In the genomic region with DNA sequence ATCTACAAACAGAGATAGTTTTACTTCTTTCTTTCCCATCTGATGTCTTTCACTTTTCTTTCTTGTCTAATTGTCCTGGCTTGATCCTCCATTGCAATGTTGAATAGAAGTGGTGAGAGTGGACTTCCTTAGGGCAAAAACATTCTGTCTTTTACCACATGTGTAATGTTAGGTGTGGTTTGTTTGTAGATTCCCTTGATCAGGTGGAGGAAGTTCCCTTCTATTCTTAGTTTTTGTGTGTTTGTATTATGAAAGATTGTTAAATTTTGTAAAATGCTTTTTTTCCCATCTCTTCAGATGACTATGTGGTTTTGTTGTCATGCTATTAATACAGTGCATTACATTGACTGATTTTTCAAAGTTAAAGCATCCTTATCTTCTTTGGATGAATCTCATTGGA, we compare ENCODE assay signal across 19 cellular contexts. TPM values are rescaled to one million over a fixed set of nuclear protein-coding genes. Genes with fewer than 3 reads are reported as not detected.
DNase-seq lines count a peak whose midpoint lies in the region; ATAC-seq and TF ChIP-seq lines count a peak whose summit lies in the region.
"Had no signal": no experiment of that assay in that cellular context is flagged by ENCODE, and none has a peak within 500 bp of the region (broad histone marks: within the 10 kb centered on the region; RNA-seq: fewer than 3 reads in every experiment).

No MANE protein-coding gene starts in this region.

- no peaks in the 10 kb centered on the region for H3K36me3 Mint-ChIP-seq in activated CD4-positive, alpha-beta T cell treated with anti-CD3 and anti-CD28 coated beads for 36 hours (ENCODE audit: low read depth)
- no peaks in the 10 kb centered on the region for H3K36me3 Mint-ChIP-seq in natural killer cell treated with Interleukin-12 subunit alpha and Interleukin-12 subunit beta and Interleukin-15 and Interleukin-18, amount 100 ng/mL, for 72 hours
- H3K36me3 Mint-ChIP-seq in natural killer cell = no peaks in the 10 kb centered on the region
- peaks cover 1% of the 10 kb centered on the region for H3K36me3 Mint-ChIP-seq in activated naive CD8-positive, alpha-beta T cell treated with anti-CD3 and anti-CD28 coated beads for 36 hours
- H3K36me3 Mint-ChIP-seq: CD8-positive, alpha-beta memory T cell had no signal

- DNase-seq in activated CD4-positive, alpha-beta T cell treated with anti-CD3 and anti-CD28 coated beads for 36 hours = no peak
- no peak for DNase-seq in activated CD4-positive, alpha-beta T cell treated with anti-CD3 and anti-CD28 coated beads for 1 hour
- DNase-seq in natural killer cell treated with Interleukin-12 subunit alpha and Interleukin-12 subunit beta and Interleukin-15 and Interleukin-18, amount 100 ng/mL, for 72 hours (ENCODE audit: low spot score) = no peak
- DNase-seq in natural killer cell (no peak), middle frontal gyrus (ENCODE audit: extremely low spot score, low spot score) (no peak)
- no peak for DNase-seq in activated naive CD8-positive, alpha-beta T cell treated with anti-CD3 and anti-CD28 coated beads for 36 hours
- DNase-seq: CD8-positive, alpha-beta memory T cell; DMS79 treated with DMSO at 0.1 percent for 48 hours; GOT3; NCI-H1436 treated with DMSO at 0.1 percent for 48 hours; NCI-H2029 treated with DMSO at 0.1 percent for 48 hours; NCI-H2171 treated with DMSO at 0.1 percent for 48 hours; NCI-H446 treated with DMSO at 0.1 percent for 48 hours; NK-92 treated with Interleukin-12 subunit alpha and Interleukin-12 subunit beta, amount 100 ng/mL, for 24 hours; OCI-M1; RPMI8226 had no signal

- H3K9me3 Mint-ChIP-seq in activated CD4-positive, alpha-beta T cell treated with anti-CD3 and anti-CD28 coated beads for 36 hours (ENCODE audit: low read depth) = peaks cover 2% of the 10 kb centered on the region
- H3K9me3 Mint-ChIP-seq in natural killer cell treated with Interleukin-12 subunit alpha and Interleukin-12 subunit beta and Interleukin-15 and Interleukin-18, amount 100 ng/mL, for 72 hours = peaks cover 3% of the 10 kb centered on the region
- no peaks in the 10 kb centered on the region for H3K9me3 Mint-ChIP-seq in natural killer cell
- peaks cover 2% of the 10 kb centered on the region for H3K9me3 Mint-ChIP-seq in activated naive CD8-positive, alpha-beta T cell treated with anti-CD3 and anti-CD28 coated beads for 36 hours
- H3K9me3 Mint-ChIP-seq: CD8-positive, alpha-beta memory T cell had no signal

- peaks cover 41% of the 10 kb centered on the region for H3K4me1 Mint-ChIP-seq in activated CD4-positive, alpha-beta T cell treated with anti-CD3 and anti-CD28 coated beads for 36 hours
- H3K4me1 Mint-ChIP-seq in natural killer cell treated with Interleukin-12 subunit alpha and Interleukin-12 subunit beta and Interleukin-15 and Interleukin-18, amount 100 ng/mL, for 72 hours (ENCODE audit: low read depth in 2 of 2) = peaks cover 36 to 54% of the 10 kb centered on the region in 2 donors
- peaks cover 15 to 23% of the 10 kb centered on the region in 2 donors for H3K4me1 Mint-ChIP-seq in natural killer cell
- H3K4me1 Mint-ChIP-seq in activated naive CD8-positive, alpha-beta T cell treated with anti-CD3 and anti-CD28 coated beads for 36 hours = peaks cover 30% of the 10 kb centered on the region

- CTCF ChIA-PET in activated CD4-positive, alpha-beta T cell treated with anti-CD3 and anti-CD28 coated beads for 36 hours (lab: Charles Lee) = interaction anchor here (0.8 kb wide), 2 partner anchors 14 to 380 kb away, joined by 3 to 4 read pairs; no protein-coding TSS in a partner anchor

- TF ChIP-seq CTCF in natural killer cell (IDR thresholded peaks at IDR 0.05) = no peak

- no peaks in the 10 kb centered on the region for H3K27me3 Mint-ChIP-seq in activated CD4-positive, alpha-beta T cell treated with anti-CD3 and anti-CD28 coated beads for 36 hours
- H3K27me3 Mint-ChIP-seq in natural killer cell treated with Interleukin-12 subunit alpha and Interleukin-12 subunit beta and Interleukin-15 and Interleukin-18, amount 100 ng/mL, for 72 hours = peaks cover 0 to 3% of the 10 kb centered on the region in 2 donors
- H3K27me3 Mint-ChIP-seq in natural killer cell (ENCODE audit: low read depth in 2 of 2) = peaks cover 0 to 4% of the 10 kb centered on the region in 2 donors
- no peaks in the 10 kb centered on the region for H3K27me3 Mint-ChIP-seq in activated naive CD8-positive, alpha-beta T cell treated with anti-CD3 and anti-CD28 coated beads for 36 hours
- H3K27me3 Mint-ChIP-seq: CD8-positive, alpha-beta memory T cell had no signal

- ATAC-seq in activated CD4-positive, alpha-beta T cell treated with anti-CD3 and anti-CD28 coated beads for 36 hours = no peak
- ATAC-seq in natural killer cell treated with Interleukin-12 subunit alpha and Interleukin-12 subunit beta and Interleukin-15 and Interleukin-18, amount 100 ng/mL, for 72 hours = no peak
- ATAC-seq in natural killer cell (no peak), HG02759 (IDR thresholded peaks at IDR 0.05; ENCODE audit: unreplicated experiment) (no peak), HG03139 (IDR thresholded peaks at IDR 0.05; ENCODE audit: unreplicated experiment) (no peak)
- ATAC-seq: K562 had no signal

- intact Hi-C loops in activated CD4-positive, alpha-beta T cell treated with anti-CD3 and anti-CD28 coated beads for 36 hours (cut with DNase I, micrococcal nuclease) = loop anchor here in 1 of 2 experiments (5.0 kb wide), 1 partner anchor 42 kb away; the partner anchor contains the start of gene DUSP22
- intact Hi-C loops in natural killer cell (cut with micrococcal nuclease) = no loop called here

- no peak overlapping the region for H3K4me3 Mint-ChIP-seq in activated CD4-positive, alpha-beta T cell treated with anti-CD3 and anti-CD28 coated beads for 36 hours
- H3K4me3 Mint-ChIP-seq in natural killer cell treated with Interleukin-12 subunit alpha and Interleukin-12 subunit beta and Interleukin-15 and Interleukin-18, amount 100 ng/mL, for 72 hours = peak overlapping the region; percentile 14
- no peak overlapping the region for H3K4me3 Mint-ChIP-seq in natural killer cell
- no peak overlapping the region for H3K4me3 Mint-ChIP-seq in activated naive CD8-positive, alpha-beta T cell treated with anti-CD3 and anti-CD28 coated beads for 36 hours
- H3K4me3 Mint-ChIP-seq: CD8-positive, alpha-beta memory T cell had no signal

- POLR2A ChIA-PET in activated CD4-positive, alpha-beta T cell treated with anti-CD3 and anti-CD28 coated beads for 36 hours (lab: Charles Lee) = no interaction called here

- H3K27ac Mint-ChIP-seq in activated CD4-positive, alpha-beta T cell treated with anti-CD3 and anti-CD28 coated beads for 36 hours = peak overlapping the region; percentile 66
- H3K27ac Mint-ChIP-seq in natural killer cell treated with Interleukin-12 subunit alpha and Interleukin-12 subunit beta and Interleukin-15 and Interleukin-18, amount 100 ng/mL, for 72 hours = peak overlapping the region in 1 of 2 donors; percentile 70
- no peak overlapping the region for H3K27ac Mint-ChIP-seq in natural killer cell
- peak overlapping the region; percentile 64 for H3K27ac Mint-ChIP-seq in activated naive CD8-positive, alpha-beta T cell treated with anti-CD3 and anti-CD28 coated beads for 36 hours

RNA-seq across cellular contexts. Expression of gene DUSP22, which starts 41.6 kb away (rescaled TPM):
- total RNA-seq in activated CD4-positive, alpha-beta T cell treated with anti-CD3 and anti-CD28 coated beads for 36 hours = 10 to 100 TPM; 33.2 to 33.7 TPM
- total RNA-seq in natural killer cell treated with Interleukin-12 subunit alpha and Interleukin-12 subunit beta and Interleukin-15 and Interleukin-18, amount 100 ng/mL, for 72 hours = 10 to 100 TPM; 45.2 to 45.3 TPM
- 10 to 100 TPM; 50.4 to 61.5 (median 56.6) TPM for total RNA-seq in natural killer cell
- 10 to 100 TPM; 22.9 to 23.9 TPM for total RNA-seq in activated naive CD8-positive, alpha-beta T cell treated with anti-CD3 and anti-CD28 coated beads for 36 hours

Comparison
In these comparisons a context has a peak if more than half of its experiments do, and no peak if none do; other contexts are left out.
1. H3K27ac Mint-ChIP-seq: peak in activated CD4-positive, alpha-beta T cell treated with anti-CD3 and anti-CD28 coated beads for 36 hours (single experiment) and activated naive CD8-positive, alpha-beta T cell treated with anti-CD3 and anti-CD28 coated beads for 36 hours (single experiment); none in natural killer cell (0 of 2).